23 cellular contexts compared by ENCODE assay signal in the genomic region with DNA sequence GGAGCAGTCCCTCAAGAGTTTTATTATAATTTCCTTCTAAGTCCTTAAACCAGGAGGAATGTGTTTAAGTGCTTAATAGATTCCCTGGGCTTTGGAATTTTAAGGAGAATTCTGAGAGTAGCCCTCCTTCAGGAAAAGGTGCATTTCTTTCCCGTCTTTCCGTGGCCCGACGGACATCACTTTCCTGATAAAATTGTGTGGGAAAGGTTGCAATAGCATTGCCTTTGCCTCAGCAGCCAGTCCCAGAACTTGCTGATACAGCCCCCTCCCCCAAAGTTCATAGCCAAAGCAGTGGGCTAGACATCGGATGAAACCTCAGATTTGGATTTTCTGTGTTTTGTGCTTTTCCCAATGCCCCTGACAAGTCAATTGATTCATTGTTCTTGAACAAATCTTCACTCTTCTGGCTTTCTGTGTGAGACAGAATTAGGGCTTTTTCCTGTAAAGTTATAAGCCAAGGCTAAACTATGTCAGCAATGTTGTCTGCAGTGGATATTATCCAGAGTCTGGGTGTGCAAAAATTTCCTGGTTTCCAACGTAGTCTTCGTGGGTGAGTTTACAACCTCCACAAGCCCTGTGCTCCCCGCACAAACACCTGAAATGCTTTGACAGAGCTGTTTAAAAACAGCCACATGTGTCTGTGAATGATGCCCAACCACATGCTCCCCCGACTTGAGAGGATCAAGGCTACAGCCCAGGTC. TPM values are rescaled to one million over a fixed set of nuclear protein-coding genes. Genes with fewer than 3 reads are reported as not detected.
DNase-seq lines count a peak whose midpoint lies in the region; ATAC-seq, FAIRE-seq and TF ChIP-seq lines count a peak whose summit lies in the region.
"Had no signal": no experiment of that assay in that cellular context is flagged by ENCODE, and none has a peak within 500 bp of the region (broad histone marks: within the 10 kb centered on the region; RNA-seq: fewer than 3 reads in every experiment).

No MANE protein-coding gene starts in this region.

- CTCF ChIA-PET in Calu3 (lab: Charles Lee): no interaction called here

- H3K9me3 Mint-ChIP-seq in Calu3 (ENCODE audit: low read depth, unreplicated experiment): no peaks in the 10 kb centered on the region
- H3K9me3 Mint-ChIP-seq in brain: peaks cover 0 to 10% (median 0%) of the 10 kb centered on the region in 5 experiments
- H3K9me3 Mint-ChIP-seq: activated CD8-positive, alpha-beta T cell treated with anti-CD3 and anti-CD28 coated beads for 36 hours; activated naive CD4-positive, alpha-beta T cell treated with anti-CD3 and anti-CD28 coated beads, Interleukin-2, amount 10 ng/mL, durations not matched to agents 7 days and 5 days; stimulated activated naive B cell treated with anti-CD40 and anti-IgM and Interleukin-4, amounts not matched to agents 10 μg/mL and 1 μg/mL and 100 μg/mL, for 72 hours; T-helper 2 cell treated with Interferon-gamma antibody and Interleukin-4, amounts not matched to agents 5 μg/mL and 100 μg/mL, for 36 hours had no signal

- FAIRE-seq in kidney (lab: Jason Lieb, UNC): no peak
- FAIRE-seq: K562 had no signal

- H4K20me1 ChIP-seq in hepatocyte (ENCODE audit: insufficient read depth, poor library complexity, severe bottlenecking): no peaks in the 10 kb centered on the region

- H3K27ac ChIP-seq in hepatocyte (no peak overlapping the region), skeletal muscle tissue (ENCODE audit: low read depth, low read length) (peak overlapping the region; percentile 19), kidney (ENCODE audit: low read depth in 2 of 2, low read length in 2 of 2) (no peak overlapping the region)
- H3K27ac ChIP-seq: BLaER1 treated with 17β-estradiol and CSF1 and Interleukin-3, amounts not matched to agents 10 nM and 100 nM; HL-60 had no signal

- H3K79me2 ChIP-seq in hepatocyte: no peaks in the 10 kb centered on the region

- no peak for TF ChIP-seq CTCF in Calu3 (IDR thresholded peaks at IDR 0.05; ENCODE audit: unreplicated experiment)
- TF ChIP-seq CTCF in brain (conservative IDR thresholded peaks at IDR 0.05): no peak
- no peak for TF ChIP-seq CTCF in hepatocyte (IDR thresholded peaks at IDR 0.05; ENCODE audit: poor library complexity)
- no peak for TF ChIP-seq CTCF in kidney (IDR thresholded peaks at IDR 0.05; ENCODE audit: borderline replicate concordance, extremely low read depth, insufficient read depth)

- H3K9ac ChIP-seq in skeletal muscle tissue (ENCODE audit: low read depth in 1 of 3, low read length in 3 of 3): no peak overlapping the region
- H3K9ac ChIP-seq in kidney (ENCODE audit: low read length in 2 of 2): no peak overlapping the region
- H3K9ac ChIP-seq: BLaER1 treated with 17β-estradiol and CSF1 and Interleukin-3, amounts not matched to agents 10 nM and 100 nM had no signal

- H3K4me3 Mint-ChIP-seq in Calu3 (ENCODE audit: low read depth, unreplicated experiment): peak overlapping the region; percentile 24
- peak overlapping the region; percentile 66 to 83 (median 79) for H3K4me3 Mint-ChIP-seq in brain
- H3K4me3 Mint-ChIP-seq: activated CD8-positive, alpha-beta T cell treated with anti-CD3 and anti-CD28 coated beads for 36 hours; activated naive CD4-positive, alpha-beta T cell treated with anti-CD3 and anti-CD28 coated beads, Interleukin-2, amount 10 ng/mL, durations not matched to agents 7 days and 5 days; stimulated activated naive B cell treated with anti-CD40 and anti-IgM and Interleukin-4, amounts not matched to agents 10 μg/mL and 1 μg/mL and 100 μg/mL, for 72 hours; T-helper 2 cell treated with Interferon-gamma antibody and Interleukin-4, amounts not matched to agents 5 μg/mL and 100 μg/mL, for 36 hours had no signal

- ATAC-seq in HG02798 (IDR thresholded peaks at IDR 0.05; ENCODE audit: poor library complexity, unreplicated experiment) (no peak), SK-N-SH treated with all-trans-retinoic acid at 6 μM for 48 hours (no peak)
- ATAC-seq: activated CD8-positive, alpha-beta T cell treated with anti-CD3 and anti-CD28 coated beads for 36 hours; K562; stimulated activated naive B cell treated with anti-CD40 and anti-IgM and Interleukin-4, amounts not matched to agents 10 μg/mL and 1 μg/mL and 100 μg/mL, for 72 hours had no signal

- no peaks in the 10 kb centered on the region for H3K9me2 ChIP-seq in hepatocyte (replicated peaks; ENCODE audit: insufficient read depth)

- peaks cover 68% of the 10 kb centered on the region for H3K27me3 ChIP-seq in hepatocyte
- H3K27me3 ChIP-seq in skeletal muscle tissue (ENCODE audit: control insufficient read depth in 3 of 3, insufficient read depth in 3 of 3, low read length in 3 of 3): peaks cover 14 to 41% (median 40%) of the 10 kb centered on the region in 3 donors

- H3K36me3 Mint-ChIP-seq in Calu3 (ENCODE audit: insufficient read depth, unreplicated experiment) (no peaks in the 10 kb centered on the region), brain (no peaks in the 10 kb centered on the region)
- H3K36me3 Mint-ChIP-seq: activated naive CD4-positive, alpha-beta T cell treated with anti-CD3 and anti-CD28 coated beads, Interleukin-2, amount 10 ng/mL, durations not matched to agents 7 days and 5 days had no signal

- DNase-seq in Calu3 (no peak), hepatocyte (ENCODE audit: low spot score) (no peak), kidney (no peak)
- DNase-seq in stimulated activated CD4-positive, alpha-beta T cell treated with anti-CD3 and anti-CD28 coated beads, Interleukin-2, amount 100 ng/mL, for 24 hours: no peak
- DNase-seq: activated CD4-positive, CD25-positive, alpha-beta regulatory T cell; activated CD8-positive, alpha-beta T cell treated with anti-CD3 and anti-CD28 coated beads for 36 hours; activated naive CD4-positive, alpha-beta T cell treated with anti-CD3 and anti-CD28 coated beads, Interleukin-2, amount 10 ng/mL, durations not matched to agents 7 days and 5 days; activated T-cell treated with anti-CD3 and anti-CD28 coated beads, Interleukin-2, amount 50 U/mL, for 48 hours; cortex of kidney; GDM1; midbrain; NCI-H187 treated with DMSO at 0.1 percent for 48 hours; Peyer's patch; stimulated activated naive B cell treated with anti-CD40 and anti-IgM and Interleukin-4, amounts not matched to agents 10 μg/mL and 1 μg/mL and 100 μg/mL, for 72 hours had no signal

- H3K36me3 ChIP-seq in hepatocyte (replicated peaks; ENCODE audit: insufficient read depth, low read depth) (no peaks in the 10 kb centered on the region), skeletal muscle tissue (ENCODE audit: control insufficient read depth in 3 of 3, insufficient read depth in 3 of 3, low read length in 3 of 3) (no peaks in the 10 kb centered on the region), kidney (ENCODE audit: control insufficient read depth in 1 of 2, insufficient read depth in 2 of 2, low read length in 2 of 2) (no peaks in the 10 kb centered on the region)
- H3K36me3 ChIP-seq: BLaER1 treated with 17β-estradiol and CSF1 and Interleukin-3, amounts not matched to agents 10 nM and 100 nM; Peyer's patch had no signal

- H3K4me1 Mint-ChIP-seq in Calu3 (ENCODE audit: low read depth, unreplicated experiment) (no peaks in the 10 kb centered on the region), brain (peaks cover 24% of the 10 kb centered on the region)
- H3K4me1 Mint-ChIP-seq: activated naive CD4-positive, alpha-beta T cell treated with anti-CD3 and anti-CD28 coated beads, Interleukin-2, amount 10 ng/mL, durations not matched to agents 7 days and 5 days had no signal

- peak overlapping the region; percentile 97 for H3K4me2 ChIP-seq in hepatocyte

- intact Hi-C loops in Calu3 (cut with micrococcal nuclease; ENCODE audit: unreplicated experiment): no loop called here
- intact Hi-C loops in kidney (cut with DNase I): no loop called here

- no peak overlapping the region for H2AFZ ChIP-seq in hepatocyte

- no peaks in the 10 kb centered on the region for H3K9me3 ChIP-seq in hepatocyte (ENCODE audit: low read depth)
- H3K9me3 ChIP-seq in skeletal muscle tissue (ENCODE audit: control insufficient read depth in 3 of 3, low read length in 3 of 3): no peaks in the 10 kb centered on the region
- no peaks in the 10 kb centered on the region for H3K9me3 ChIP-seq in kidney (ENCODE audit: control insufficient read depth in 1 of 2, low read length in 2 of 2)
- H3K9me3 ChIP-seq: Peyer's patch had no signal

- H3K27ac Mint-ChIP-seq in Calu3 (ENCODE audit: unreplicated experiment) (no peak overlapping the region), brain (peak overlapping the region in 1 of 5 experiments; percentile 21)
- H3K27ac Mint-ChIP-seq: activated CD8-positive, alpha-beta T cell treated with anti-CD3 and anti-CD28 coated beads for 36 hours; activated naive CD4-positive, alpha-beta T cell treated with anti-CD3 and anti-CD28 coated beads, Interleukin-2, amount 10 ng/mL, durations not matched to agents 7 days and 5 days; stimulated activated naive B cell treated with anti-CD40 and anti-IgM and Interleukin-4, amounts not matched to agents 10 μg/mL and 1 μg/mL and 100 μg/mL, for 72 hours; T-helper 2 cell treated with Interferon-gamma antibody and Interleukin-4, amounts not matched to agents 5 μg/mL and 100 μg/mL, for 36 hours had no signal

- H3K4me1 ChIP-seq in hepatocyte (ENCODE audit: insufficient read depth) (peaks cover 15% of the 10 kb centered on the region), skeletal muscle tissue (ENCODE audit: control insufficient read depth in 3 of 3, insufficient read depth in 3 of 3, low read length in 3 of 3) (peaks cover 0 to 7% (median 6%) of the 10 kb centered on the region in 3 donors), kidney (ENCODE audit: control insufficient read depth in 1 of 2, insufficient read depth in 1 of 2, low read depth in 1 of 2, low read length in 2 of 2) (no peaks in the 10 kb centered on the region)

- 41% methylated on average over 9 of the region's 9 CpGs for WGBS in hepatocyte (ENCODE audit: low lambda C conversion rate, missing lambda C conversion rate)

- H3K27me3 Mint-ChIP-seq in Calu3 (ENCODE audit: unreplicated experiment): peaks cover 50% of the 10 kb centered on the region
- H3K27me3 Mint-ChIP-seq in brain: peaks cover 83% of the 10 kb centered on the region

- no peak overlapping the region for H3K4me3 ChIP-seq in hepatocyte
- H3K4me3 ChIP-seq in skeletal muscle tissue (ENCODE audit: low read length in 3 of 3): peak overlapping the region in 1 of 3 donors; percentile 5
- H3K4me3 ChIP-seq in kidney (ENCODE audit: low read length in 2 of 2): no peak overlapping the region
- H3K4me3 ChIP-seq: K562 had no signal

- no TSS peak for BruUV-seq in Calu3 (replicated peaks; lab: Mats Ljungman, UMichigan)

RNA-seq across cellular contexts. Expression of gene SMOC2, which starts 1.0 kb away (rescaled TPM):
- total RNA-seq in Calu3 (2022) (0.73 and 1.1 TPM in 2 replicates), hepatocyte (48.1 and 51.0 TPM in 2 replicates), skeletal muscle tissue (26.6 TPM), kidney (13.1 TPM)
- polyA plus RNA-seq in brain (ENCODE audit: insufficient read depth, low read depth, low replicate concordance) (143 TPM), hepatocyte (77.6 and 88.7 TPM in 2 replicates), kidney (ENCODE audit: insufficient read depth, low read depth, low replicate concordance) (6.5 TPM)
- total RNA-seq: activated CD8-positive, alpha-beta T cell treated with anti-CD3 and anti-CD28 coated beads for 36 hours; fibroblast of villous mesenchyme had no signal
